Comparison of ENCODE assay signal across 7 cellular contexts in the genomic region with DNA sequence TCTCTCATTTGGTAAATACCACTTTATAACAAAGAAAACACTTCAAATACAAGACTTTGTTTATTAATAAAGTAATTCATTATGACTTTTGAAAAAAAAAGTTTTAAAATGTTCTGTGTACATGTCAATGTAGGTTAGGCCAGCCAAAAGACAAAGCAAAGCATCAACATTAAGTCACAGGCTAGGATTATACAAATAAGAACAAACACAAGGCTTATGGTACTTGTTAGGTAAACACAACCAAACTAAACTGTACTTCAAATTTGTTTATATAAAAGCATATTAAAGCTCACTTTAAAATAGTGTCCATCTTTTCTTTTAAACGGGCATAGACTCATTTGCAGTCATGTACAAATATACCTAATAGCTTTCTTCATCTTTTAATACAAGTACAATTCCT.
"Had no signal": no experiment of that assay in that cellular context is flagged by ENCODE, and none has a peak within 500 bp of the region (broad histone marks: within the 10 kb centered on the region; RNA-seq: fewer than 3 reads in every experiment).

No MANE protein-coding gene starts in this region.

- H3K4me1 Mint-ChIP-seq: H9 had no signal

- H3K9ac ChIP-seq: GM23248 had no signal

- H3K9me3 Mint-ChIP-seq: H9 had no signal

- H3K4me3 ChIP-seq: GM23248, K562 had no signal

- DNase-seq: GM23248, GOT3, H9, HCEC 1CT, IMR-90, KG1 had no signal

- H3K27ac ChIP-seq: GM23248 had no signal

- H3K4me3 Mint-ChIP-seq: H9 had no signal

- H2AFZ ChIP-seq: GM23248 had no signal

- ATAC-seq: K562 had no signal

- H3K27ac Mint-ChIP-seq: H9 had no signal
